Comparison of ENCODE assay signal across 8 cellular contexts in genomic region chr11:13276454-13276851, GRCh38. TPM values are rescaled to one million over a fixed set of nuclear protein-coding genes. Genes with fewer than 3 reads are reported as not detected.
DNase-seq lines count a peak whose midpoint lies in the region; ATAC-seq, FAIRE-seq and TF ChIP-seq lines count a peak whose summit lies in the region.

No MANE protein-coding gene starts in this region.

- H3K27ac ChIP-seq in astrocyte (ENCODE audit: low read depth, low read length) (no peak overlapping the region), right lobe of liver (peak overlapping the region in 2 of 3 donors; percentile 64 to 79), tibial artery (peak overlapping the region; percentile 89 to 96)

- no peak for DNase-seq in activated CD8-positive, alpha-beta memory T cell treated with anti-CD3 and anti-CD28 coated beads, Interleukin-2, amount 10 ng/mL, durations not matched to agents 7 days and 5 days
- DNase-seq in activated CD8-positive, alpha-beta memory T cell treated with anti-CD3 and anti-CD28 coated beads, Interleukin-2, amount 50 U/mL, for 48 hours = no peak
- DNase-seq in astrocyte (ENCODE audit: low read depth) (no peak), right lobe of liver (no peak), tibial artery (no peak), NCI-H2107 (lab: John Stamatoyannopoulos, UW) (no peak)

- H3K36me3 ChIP-seq in astrocyte (ENCODE audit: insufficient read depth, low read length) (no peaks in the 10 kb centered on the region), right lobe of liver (no peaks in the 10 kb centered on the region), tibial artery (no peaks in the 10 kb centered on the region)

- CTCF ChIA-PET in activated CD8-positive, alpha-beta memory T cell treated with anti-CD3 and anti-CD28 coated beads, Interleukin-2, amount 10 ng/mL, durations not matched to agents 7 days and 5 days (lab: Charles Lee) = interaction anchor here (1.0 to 2.0 kb wide), 4 partner anchors 14 to 59 kb away, joined by 3 to 11 read pairs (median 6); no protein-coding TSS in a partner anchor

- TF ChIP-seq CTCF in astrocyte (IDR thresholded peaks at IDR 0.05; ENCODE audit: insufficient read depth, low read depth, low read length) (no peak), right lobe of liver (IDR thresholded peaks at IDR 0.05) (no peak), tibial artery (IDR thresholded peaks at IDR 0.05) (no peak)

- peaks cover 16% of the 10 kb centered on the region for H3K36me3 Mint-ChIP-seq in activated CD8-positive, alpha-beta memory T cell treated with anti-CD3 and anti-CD28 coated beads, Interleukin-2, amount 10 ng/mL, durations not matched to agents 7 days and 5 days
- H3K36me3 Mint-ChIP-seq in astrocyte (ENCODE audit: low read depth, unreplicated experiment) = peaks cover 2% of the 10 kb centered on the region

- peak overlapping the region; percentile 92 for H3K4me3 Mint-ChIP-seq in activated CD8-positive, alpha-beta memory T cell treated with anti-CD3 and anti-CD28 coated beads, Interleukin-2, amount 10 ng/mL, durations not matched to agents 7 days and 5 days
- H3K4me3 Mint-ChIP-seq in astrocyte (ENCODE audit: unreplicated experiment) = peak overlapping the region; percentile 94

- H3K4me2 ChIP-seq in astrocyte (ENCODE audit: low read length) = peak overlapping the region; percentile 100

- H3K9me3 ChIP-seq in astrocyte (ENCODE audit: insufficient read depth, low read depth, low read length) (no peaks in the 10 kb centered on the region), right lobe of liver (no peaks in the 10 kb centered on the region), tibial artery (no peaks in the 10 kb centered on the region)

- ATAC-seq in activated CD8-positive, alpha-beta memory T cell treated with anti-CD3 and anti-CD28 coated beads, Interleukin-2, amount 10 ng/mL, durations not matched to agents 7 days and 5 days = no peak
- no peak for ATAC-seq in right lobe of liver
- no peak for ATAC-seq in HG02970 (IDR thresholded peaks at IDR 0.05; ENCODE audit: low FRiP score, unreplicated experiment)
- ATAC-seq in GM19455 (IDR thresholded peaks at IDR 0.05; ENCODE audit: unreplicated experiment) = no peak

- peaks cover 31% of the 10 kb centered on the region for H3K79me2 ChIP-seq in astrocyte (ENCODE audit: insufficient read depth, low read length)

- H3K27me3 ChIP-seq in astrocyte (ENCODE audit: insufficient read depth, low read length) (peaks cover 20% of the 10 kb centered on the region), right lobe of liver (no peaks in the 10 kb centered on the region), tibial artery (no peaks in the 10 kb centered on the region)

- 10% methylated on average over 10 of the region's 10 CpGs for WGBS in right lobe of liver (ENCODE audit: insufficient coverage, low coverage, low lambda C conversion rate, missing lambda C conversion rate)

- intact Hi-C loops in right lobe of liver (cut with DNase I) (no loop called here), tibial artery (cut with DNase I; ENCODE audit: low total_unique reads) (loop anchor here (5.0 to 10.0 kb wide), 2 partner anchors 72 to 186 kb away; partner anchors contain the start of gene BTBD10)

- no peak for TF ChIP-seq POLR2A in right lobe of liver (IDR thresholded peaks at IDR 0.05)

- H3K4me1 ChIP-seq in astrocyte (ENCODE audit: insufficient read depth, low read length) (peaks cover 16% of the 10 kb centered on the region), right lobe of liver (peaks cover 0 to 33% (median 9%) of the 10 kb centered on the region in 4 donors), tibial artery (peaks cover 0 to 31% (median 16%) of the 10 kb centered on the region in 4 donors)

- peaks cover 31% of the 10 kb centered on the region for H4K20me1 ChIP-seq in astrocyte (ENCODE audit: insufficient read depth, low read length)

- peaks cover 45% of the 10 kb centered on the region for H3K4me1 Mint-ChIP-seq in activated CD8-positive, alpha-beta memory T cell treated with anti-CD3 and anti-CD28 coated beads, Interleukin-2, amount 10 ng/mL, durations not matched to agents 7 days and 5 days
- H3K4me1 Mint-ChIP-seq in astrocyte (ENCODE audit: low read depth, unreplicated experiment) = peaks cover 12% of the 10 kb centered on the region

- peak overlapping the region; percentile 98 for H2AFZ ChIP-seq in astrocyte (ENCODE audit: low read depth, low read length)

- H3K27ac Mint-ChIP-seq in activated CD8-positive, alpha-beta memory T cell treated with anti-CD3 and anti-CD28 coated beads, Interleukin-2, amount 10 ng/mL, durations not matched to agents 7 days and 5 days = peak overlapping the region; percentile 89
- H3K27ac Mint-ChIP-seq in astrocyte (ENCODE audit: unreplicated experiment) = peak overlapping the region; percentile 70

- H3K9ac ChIP-seq in astrocyte (ENCODE audit: low read length) = peak overlapping the region; percentile 80

- H3K9me3 Mint-ChIP-seq in activated CD8-positive, alpha-beta memory T cell treated with anti-CD3 and anti-CD28 coated beads, Interleukin-2, amount 10 ng/mL, durations not matched to agents 7 days and 5 days (ENCODE audit: low read depth) = no peaks in the 10 kb centered on the region
- H3K9me3 Mint-ChIP-seq in astrocyte (ENCODE audit: unreplicated experiment) = no peaks in the 10 kb centered on the region

- H3K27me3 Mint-ChIP-seq in activated CD8-positive, alpha-beta memory T cell treated with anti-CD3 and anti-CD28 coated beads, Interleukin-2, amount 10 ng/mL, durations not matched to agents 7 days and 5 days = peaks cover 36% of the 10 kb centered on the region
- H3K27me3 Mint-ChIP-seq in astrocyte (ENCODE audit: low read depth, unreplicated experiment) = peaks cover 24% of the 10 kb centered on the region

- H3K4me3 ChIP-seq in astrocyte (ENCODE audit: insufficient read depth, low read depth, low read length) (peak overlapping the region; percentile 97), right lobe of liver (peak overlapping the region; percentile 63 to 98 (median 75)), tibial artery (peak overlapping the region; percentile 90 to 100)

- no peak for FAIRE-seq in astrocyte (lab: Jason Lieb, UNC)

RNA-seq across cellular contexts. Expression of gene BMAL1, which starts 1.1 kb away (rescaled TPM):
- 10 to 100 TPM; 56.8 to 81.8 TPM for total RNA-seq in activated CD8-positive, alpha-beta memory T cell treated with anti-CD3 and anti-CD28 coated beads, Interleukin-2, amount 10 ng/mL, durations not matched to agents 7 days and 5 days
- total RNA-seq in astrocyte = 21.1 and 26.9 TPM in 2 replicates
- 10 to 100 TPM in 5 of 6 experiments, 1 to 10 TPM in 1; 9.9 to 38.0 (median 12.9) TPM for total RNA-seq in right lobe of liver
